In genomic region chr15:68518046-68518445, GRCh38 we compare ENCODE assay signal across 11 cellular contexts.
DNase-seq lines count a peak whose midpoint lies in the region; ATAC-seq and TF ChIP-seq lines count a peak whose summit lies in the region.
"Had no signal": no experiment of that assay in that cellular context is flagged by ENCODE, and none has a peak within 500 bp of the region (broad histone marks: within the 10 kb centered on the region; RNA-seq: fewer than 3 reads in every experiment).

No MANE protein-coding gene starts in this region.

- H3K36me3 Mint-ChIP-seq in activated T-helper 17 cell treated with anti-CD3 and anti-CD28 coated beads, Interleukin-2, amount 50 U/mL, for 72 hours (ENCODE audit: low read depth), result no peaks in the 10 kb centered on the region
- H3K36me3 Mint-ChIP-seq in activated naive CD4-positive, alpha-beta T cell treated with anti-CD3 and anti-CD28 coated beads for 36 hours (ENCODE audit: low read depth), result no peaks in the 10 kb centered on the region

- H3K27ac Mint-ChIP-seq in activated T-helper 17 cell treated with anti-CD3 and anti-CD28 coated beads, Interleukin-2, amount 50 U/mL, for 72 hours, result no peak overlapping the region
- no peak overlapping the region for H3K27ac Mint-ChIP-seq in activated naive CD4-positive, alpha-beta T cell treated with anti-CD3 and anti-CD28 coated beads for 36 hours

- H3K4me3 ChIP-seq in vagina, result no peak overlapping the region

- no peaks in the 10 kb centered on the region for H3K9me3 Mint-ChIP-seq in activated T-helper 17 cell treated with anti-CD3 and anti-CD28 coated beads, Interleukin-2, amount 50 U/mL, for 72 hours
- peaks cover 6% of the 10 kb centered on the region for H3K9me3 Mint-ChIP-seq in activated naive CD4-positive, alpha-beta T cell treated with anti-CD3 and anti-CD28 coated beads for 36 hours

- H3K27me3 ChIP-seq in vagina, result no peaks in the 10 kb centered on the region

- no peak overlapping the region for H3K4me3 Mint-ChIP-seq in activated T-helper 17 cell treated with anti-CD3 and anti-CD28 coated beads, Interleukin-2, amount 50 U/mL, for 72 hours
- no peak overlapping the region for H3K4me3 Mint-ChIP-seq in activated naive CD4-positive, alpha-beta T cell treated with anti-CD3 and anti-CD28 coated beads for 36 hours

- H3K4me1 ChIP-seq in vagina, result peaks cover 11% of the 10 kb centered on the region

- CTCF ChIA-PET in activated naive CD4-positive, alpha-beta T cell treated with anti-CD3 and anti-CD28 coated beads for 36 hours (lab: Charles Lee), result no interaction called here

- no peak for TF ChIP-seq CTCF in vagina (IDR thresholded peaks at IDR 0.05)

- H3K9me3 ChIP-seq in vagina, result no peaks in the 10 kb centered on the region

- DNase-seq in head of caudate nucleus (peak in 27 of 42 donors; percentile 9 to 70 (median 28)), occipital lobe (lab: John Stamatoyannopoulos, UW) (peak; percentile 65), vagina (ENCODE audit: extremely low spot score in 2 of 2) (peak in 1 of 2 donors; percentile 80), NCI-H1436 (lab: John Stamatoyannopoulos, UW) (no peak)
- DNase-seq in activated naive CD4-positive, alpha-beta T cell treated with anti-CD3 and anti-CD28 coated beads for 36 hours, result no peak
- DNase-seq: activated CD4-positive, alpha-beta T cell treated with anti-CD3 and anti-CD28 coated beads for 48 hours; NCI-H2171 treated with DMSO at 0.1 percent for 48 hours; T-helper 9 cell had no signal

- H3K27me3 Mint-ChIP-seq in activated T-helper 17 cell treated with anti-CD3 and anti-CD28 coated beads, Interleukin-2, amount 50 U/mL, for 72 hours, result peaks cover 27% of the 10 kb centered on the region
- H3K27me3 Mint-ChIP-seq in activated naive CD4-positive, alpha-beta T cell treated with anti-CD3 and anti-CD28 coated beads for 36 hours (ENCODE audit: low read depth), result peaks cover 7% of the 10 kb centered on the region

- H3K27ac ChIP-seq in angular gyrus (ENCODE audit: low read depth, low read length) (peak overlapping the region; percentile 58), vagina (peak overlapping the region; percentile 60)
- H3K27ac ChIP-seq: epithelial cell of prostate had no signal

- intact Hi-C loops in head of caudate nucleus (cut with DNase I), result no loop called here
- intact Hi-C loops in vagina (cut with DNase I), result loop anchor here (10.0 kb wide), 1 partner anchor 83 kb away; the partner anchor contains the start of gene ITGA11
- intact Hi-C loops in activated naive CD4-positive, alpha-beta T cell treated with anti-CD3 and anti-CD28 coated beads for 36 hours (cut with micrococcal nuclease), result no loop called here

- ATAC-seq in activated T-helper 17 cell treated with anti-CD3 and anti-CD28 coated beads, Interleukin-2, amount 50 U/mL, for 72 hours (replicated peaks), result no peak

- no peak for TF ChIP-seq POLR2A in vagina (IDR thresholded peaks at IDR 0.05)

- H3K4me1 Mint-ChIP-seq in activated T-helper 17 cell treated with anti-CD3 and anti-CD28 coated beads, Interleukin-2, amount 50 U/mL, for 72 hours, result no peaks in the 10 kb centered on the region
- no peaks in the 10 kb centered on the region for H3K4me1 Mint-ChIP-seq in activated naive CD4-positive, alpha-beta T cell treated with anti-CD3 and anti-CD28 coated beads for 36 hours (ENCODE audit: low read depth)

- no peaks in the 10 kb centered on the region for H3K36me3 ChIP-seq in vagina

Comparison
In these comparisons a context has a peak if more than half of its experiments do, and no peak if none do; other contexts are left out.
1. DNase-seq: peak in head of caudate nucleus (27 of 42) and occipital lobe (single experiment); none in activated naive CD4-positive, alpha-beta T cell treated with anti-CD3 and anti-CD28 coated beads for 36 hours (single experiment) and NCI-H1436 (single experiment).